ENCODE assay signal across 22 cellular contexts in genomic region chr12:44717612-44718011, GRCh38.
"Had no signal": no experiment of that assay in that cellular context is flagged by ENCODE, and none has a peak within 500 bp of the region (broad histone marks: within the 10 kb centered on the region; RNA-seq: fewer than 3 reads in every experiment).

No MANE protein-coding gene starts in this region.

- H3K27ac Mint-ChIP-seq: activated B cell treated with CpG ODN at 0.5 μM for 24 hours; activated CD4-positive, alpha-beta T cell treated with anti-CD3 and anti-CD28 coated beads for 36 hours; activated naive CD4-positive, alpha-beta T cell treated with anti-CD3 and anti-CD28 coated beads, Interleukin-2, amount 10 ng/mL, durations not matched to agents 7 days and 5 days; memory B cell; nephron; stimulated activated naive CD8-positive, alpha-beta T cell treated with anti-CD3 and anti-CD28 coated beads, Interleukin-15, Interleukin-2, amounts not matched to agents 100 ng/mL and 50 ng/mL, for 24 hours had no signal

- H3K27ac ChIP-seq: ascending aorta, colonic mucosa, dorsolateral prefrontal cortex, epithelial cell of prostate, gastroesophageal sphincter, parathyroid adenoma, tibial nerve had no signal

- H2AFZ ChIP-seq: parathyroid adenoma had no signal

- H3K4me1 ChIP-seq: ascending aorta, colonic mucosa, gastroesophageal sphincter, parathyroid adenoma, tibial nerve had no signal

- H3K27me3 ChIP-seq: ascending aorta, colonic mucosa, dorsolateral prefrontal cortex, gastroesophageal sphincter, tibial nerve had no signal

- H3K4me3 ChIP-seq: ascending aorta, colonic mucosa, dorsolateral prefrontal cortex, gastroesophageal sphincter, tibial nerve had no signal

- DNase-seq: activated B cell treated with CpG ODN at 0.5 μM for 24 hours; activated CD4-positive, alpha-beta T cell treated with anti-CD3 and anti-CD28 coated beads for 36 hours; activated CD4-positive, alpha-beta T cell treated with anti-CD3 and anti-CD28 coated beads, Interleukin-2, amount 50 U/mL, for 48 hours; activated effector memory CD4-positive, alpha-beta T cell treated with anti-CD3 and anti-CD28 coated beads, Interleukin-2, amount 50 U/mL, for 16 hours; activated naive CD4-positive, alpha-beta T cell treated with anti-CD3 and anti-CD28 coated beads, Interleukin-2, amount 10 ng/mL, durations not matched to agents 7 days and 5 days; central memory CD4-positive, alpha-beta T cell; colonic mucosa; head of caudate nucleus; left colon; nucleus accumbens; right cardiac atrium; stimulated activated CD4-positive, alpha-beta T cell treated with anti-CD3 and anti-CD28 coated beads, Interleukin-4, amount 100 ng/mL, for 4 hours; T1000 had no signal

- H3K36me3 Mint-ChIP-seq: activated naive CD4-positive, alpha-beta T cell treated with anti-CD3 and anti-CD28 coated beads, Interleukin-2, amount 10 ng/mL, durations not matched to agents 7 days and 5 days; memory B cell had no signal

- H3K4me3 Mint-ChIP-seq: activated B cell treated with CpG ODN at 0.5 μM for 24 hours; activated CD4-positive, alpha-beta T cell treated with anti-CD3 and anti-CD28 coated beads for 36 hours; activated naive CD4-positive, alpha-beta T cell treated with anti-CD3 and anti-CD28 coated beads, Interleukin-2, amount 10 ng/mL, durations not matched to agents 7 days and 5 days; memory B cell; nephron; stimulated activated naive CD8-positive, alpha-beta T cell treated with anti-CD3 and anti-CD28 coated beads, Interleukin-15, Interleukin-2, amounts not matched to agents 100 ng/mL and 50 ng/mL, for 24 hours had no signal

- H3K9me3 ChIP-seq: ascending aorta, colonic mucosa, gastroesophageal sphincter, tibial nerve had no signal

- H3K9ac ChIP-seq: parathyroid adenoma had no signal

- H3K27me3 Mint-ChIP-seq: activated B cell treated with CpG ODN at 0.5 μM for 24 hours; activated CD4-positive, alpha-beta T cell treated with anti-CD3 and anti-CD28 coated beads for 36 hours; activated naive CD4-positive, alpha-beta T cell treated with anti-CD3 and anti-CD28 coated beads, Interleukin-2, amount 10 ng/mL, durations not matched to agents 7 days and 5 days; memory B cell; stimulated activated naive CD8-positive, alpha-beta T cell treated with anti-CD3 and anti-CD28 coated beads, Interleukin-15, Interleukin-2, amounts not matched to agents 100 ng/mL and 50 ng/mL, for 24 hours had no signal

- H3K9me3 Mint-ChIP-seq: activated B cell treated with CpG ODN at 0.5 μM for 24 hours; activated naive CD4-positive, alpha-beta T cell treated with anti-CD3 and anti-CD28 coated beads, Interleukin-2, amount 10 ng/mL, durations not matched to agents 7 days and 5 days; memory B cell; stimulated activated naive CD8-positive, alpha-beta T cell treated with anti-CD3 and anti-CD28 coated beads, Interleukin-15, Interleukin-2, amounts not matched to agents 100 ng/mL and 50 ng/mL, for 24 hours had no signal

- H3K4me1 Mint-ChIP-seq: activated B cell treated with CpG ODN at 0.5 μM for 24 hours; activated naive CD4-positive, alpha-beta T cell treated with anti-CD3 and anti-CD28 coated beads, Interleukin-2, amount 10 ng/mL, durations not matched to agents 7 days and 5 days; nephron had no signal

- H3K79me2 ChIP-seq: parathyroid adenoma had no signal

- H3K36me3 ChIP-seq: ascending aorta, colonic mucosa, gastroesophageal sphincter, tibial nerve had no signal

- ATAC-seq: activated CD4-positive, alpha-beta T cell treated with anti-CD3 and anti-CD28 coated beads for 36 hours; gastroesophageal sphincter; left colon; right cardiac atrium had no signal
